In the genomic region with DNA sequence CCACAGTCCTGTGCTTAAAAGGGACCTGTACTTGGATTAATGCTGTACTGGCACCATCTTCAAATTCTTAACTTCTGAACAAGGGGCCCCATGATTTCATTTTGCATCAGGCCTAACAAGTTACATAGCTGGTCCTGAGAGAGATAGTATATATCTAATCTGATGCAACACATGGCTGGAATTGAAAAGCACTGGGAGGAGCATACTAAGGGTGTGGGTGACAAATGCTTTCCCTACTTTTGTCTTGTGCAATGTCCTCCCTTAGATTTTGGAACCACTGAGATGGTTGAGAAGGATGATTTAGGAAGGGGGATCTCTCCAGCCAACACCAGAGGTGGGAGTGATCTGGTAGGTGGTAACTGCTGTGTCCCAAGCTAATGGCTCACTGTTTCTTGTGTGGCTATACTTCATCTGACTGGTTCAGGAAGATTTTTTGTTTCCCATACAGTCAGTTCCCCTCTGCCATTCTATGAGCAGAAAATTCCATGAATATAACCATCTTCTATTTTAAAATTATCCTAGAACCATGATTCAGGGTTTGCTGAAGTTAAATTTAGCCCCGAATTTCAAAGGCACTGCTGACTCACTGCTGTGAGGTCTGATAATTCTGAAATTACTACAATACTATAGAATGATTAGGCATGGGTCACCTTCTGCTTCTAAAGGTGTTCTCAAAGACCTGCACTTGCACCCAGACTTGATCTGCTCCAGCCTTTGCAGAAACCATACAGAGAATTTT, we compare ENCODE assay signal across 19 cellular contexts.
DNase-seq lines count a peak whose midpoint lies in the region; ATAC-seq, FAIRE-seq and TF ChIP-seq lines count a peak whose summit lies in the region.
"Had no signal": no experiment of that assay in that cellular context is flagged by ENCODE, and none has a peak within 500 bp of the region (broad histone marks: within the 10 kb centered on the region; RNA-seq: fewer than 3 reads in every experiment).

No MANE protein-coding gene starts in this region.

- TF ChIP-seq EP300 in A549 (IDR thresholded peaks at IDR 0.05): no peak

- POLR2A ChIA-PET in A549 (lab: Yijun Ruan, JAX): no interaction called here

- H3K9me3 ChIP-seq in A549 (no peaks in the 10 kb centered on the region), right atrium auricular region (no peaks in the 10 kb centered on the region)
- H3K9me3 ChIP-seq: HAP-1 had no signal

- H4K20me1 ChIP-seq in GM23338 (replicated peaks; ENCODE audit: insufficient read depth): no peaks in the 10 kb centered on the region

- H3K9me2 ChIP-seq in GM23338 (ENCODE audit: insufficient read depth): no peaks in the 10 kb centered on the region; the same call in 1 of the 2 replicates

- no peak for TF ChIP-seq RAD21 in A549 (conservative IDR thresholded peaks at IDR 0.05 in 1 of 2, IDR thresholded peaks at IDR 0.05 in 1 of 2)

- no peaks in the 10 kb centered on the region for H3K79me2 ChIP-seq in GM23338 (replicated peaks; ENCODE audit: insufficient read depth)

- no peaks in the 10 kb centered on the region for H3K27me3 Mint-ChIP-seq in GM23338 (ENCODE audit: insufficient read depth, low read depth, poor library complexity)
- H3K27me3 Mint-ChIP-seq in endothelial cell (ENCODE audit: unreplicated experiment): no peaks in the 10 kb centered on the region
- H3K27me3 Mint-ChIP-seq in stimulated activated naive B cell treated with anti-CD40 and anti-IgM and Interleukin-4, amounts not matched to agents 10 μg/mL and 1 μg/mL and 100 μg/mL, for 72 hours: peaks cover 10 to 11% of the 10 kb centered on the region in 2 donors

- H3K27ac Mint-ChIP-seq in GM23338: no peak overlapping the region
- H3K27ac Mint-ChIP-seq in endothelial cell (ENCODE audit: unreplicated experiment): no peak overlapping the region
- H3K27ac Mint-ChIP-seq in stimulated activated naive B cell treated with anti-CD40 and anti-IgM and Interleukin-4, amounts not matched to agents 10 μg/mL and 1 μg/mL and 100 μg/mL, for 72 hours: no peak overlapping the region
- H3K27ac Mint-ChIP-seq: activated B cell treated with CpG ODN at 0.5 μM for 24 hours; activated naive CD4-positive, alpha-beta T cell treated with anti-CD3 and anti-CD28 coated beads for 36 hours had no signal

- H3K4me1 ChIP-seq in A549: peaks cover 31% of the 10 kb centered on the region
- peaks cover 20% of the 10 kb centered on the region for H3K4me1 ChIP-seq in GM23338 (ENCODE audit: insufficient read depth)
- peaks cover 0 to 34% of the 10 kb centered on the region in 2 donors for H3K4me1 ChIP-seq in right atrium auricular region

- H3K4me3 Mint-ChIP-seq in GM23338 (no peak overlapping the region), endothelial cell (ENCODE audit: unreplicated experiment) (no peak overlapping the region)
- no peak overlapping the region for H3K4me3 Mint-ChIP-seq in stimulated activated naive B cell treated with anti-CD40 and anti-IgM and Interleukin-4, amounts not matched to agents 10 μg/mL and 1 μg/mL and 100 μg/mL, for 72 hours
- H3K4me3 Mint-ChIP-seq: activated B cell treated with CpG ODN at 0.5 μM for 24 hours; activated naive CD4-positive, alpha-beta T cell treated with anti-CD3 and anti-CD28 coated beads for 36 hours had no signal

- TF ChIP-seq CTCF in A549 (IDR thresholded peaks at IDR 0.05) (no peak), GM23338 (conservative IDR thresholded peaks at IDR 0.05; ENCODE audit: low read depth in 2 of 2) (no peak), cardiac fibroblast (IDR thresholded peaks at IDR 0.05; ENCODE audit: low read depth, low read length) (no peak), right atrium auricular region (IDR thresholded peaks at IDR 0.05) (no peak), endothelial cell (IDR thresholded peaks at IDR 0.05; ENCODE audit: unreplicated experiment) (no peak)

- DNase-seq in A549 (ENCODE audit: low read depth in 1 of 2, low spot score in 1 of 2) (no peak), GM23338 (ENCODE audit: low spot score) (no peak), cardiac fibroblast (ENCODE audit: low read depth in 2 of 2) (peak; percentile 29 to 78), right atrium auricular region (ENCODE audit: low spot score) (no peak), endothelial cell (ENCODE audit: low spot score) (no peak), activated gamma-delta T cell (lab: John Stamatoyannopoulos, UW) (no peak)
- no peak for DNase-seq in stimulated activated CD4-positive, alpha-beta T cell treated with anti-CD3 and anti-CD28 coated beads, Interleukin-1b, Interleukin-23, amount 100 ng/mL, for 48 hours
- DNase-seq in stimulated activated naive B cell treated with anti-CD40 and anti-IgM and Interleukin-4, amounts not matched to agents 10 μg/mL and 1 μg/mL and 100 μg/mL, for 72 hours: no peak
- DNase-seq: activated B cell treated with CpG ODN at 0.5 μM for 24 hours; activated naive CD4-positive, alpha-beta T cell treated with anti-CD3 and anti-CD28 coated beads for 36 hours; cerebellar nuclear complex; DMS 273 treated with DMSO at 0.1 percent for 48 hours; KG1; NCI-H1436 treated with DMSO at 0.1 percent for 48 hours; NCI-H446 treated with DMSO at 0.1 percent for 48 hours; PC-3; stimulated activated naive CD4-positive, alpha-beta T cell; SW 1271 had no signal

- peak overlapping the region; percentile 9; the same call in 1 of the 3 replicates for H3K4me2 ChIP-seq in A549
- H3K4me2 ChIP-seq in GM23338: no peak overlapping the region

- no peak for TF ChIP-seq POLR2A in A549 (IDR thresholded peaks at IDR 0.05; ENCODE audit: low read length)

- H3K36me3 ChIP-seq in GM23338 (ENCODE audit: insufficient read depth) (no peaks in the 10 kb centered on the region), right atrium auricular region (no peaks in the 10 kb centered on the region)
- H3K36me3 ChIP-seq: HAP-1 had no signal

- peaks cover 30% of the 10 kb centered on the region for H3K4me1 Mint-ChIP-seq in GM23338
- H3K4me1 Mint-ChIP-seq in endothelial cell (ENCODE audit: unreplicated experiment): no peaks in the 10 kb centered on the region
- H3K4me1 Mint-ChIP-seq in stimulated activated naive B cell treated with anti-CD40 and anti-IgM and Interleukin-4, amounts not matched to agents 10 μg/mL and 1 μg/mL and 100 μg/mL, for 72 hours: no peaks in the 10 kb centered on the region
- H3K4me1 Mint-ChIP-seq: activated B cell treated with CpG ODN at 0.5 μM for 24 hours had no signal

- no peaks in the 10 kb centered on the region for H3K9me3 Mint-ChIP-seq in GM23338
- H3K9me3 Mint-ChIP-seq in endothelial cell (ENCODE audit: unreplicated experiment): no peaks in the 10 kb centered on the region
- peaks cover 0 to 5% of the 10 kb centered on the region in 2 donors for H3K9me3 Mint-ChIP-seq in stimulated activated naive B cell treated with anti-CD40 and anti-IgM and Interleukin-4, amounts not matched to agents 10 μg/mL and 1 μg/mL and 100 μg/mL, for 72 hours
- H3K9me3 Mint-ChIP-seq: activated B cell treated with CpG ODN at 0.5 μM for 24 hours had no signal

- CTCF ChIA-PET in A549 (lab: Yijun Ruan, JAX): interaction anchor here (1.0 kb wide), 1 partner anchor 11 kb away, joined by 3 read pairs; no protein-coding TSS in a partner anchor

- H3K4me3 ChIP-seq in A549: no peak overlapping the region
- H3K4me3 ChIP-seq in GM23338: no peak overlapping the region
- H3K4me3 ChIP-seq in cardiac fibroblast (replicated peaks in 1 of 2; ENCODE audit: low read depth in 2 of 2, low read length in 2 of 2): no peak overlapping the region
- no peak overlapping the region for H3K4me3 ChIP-seq in right atrium auricular region
- H3K4me3 ChIP-seq: HAP-1 had no signal

- ATAC-seq in A549: no peak
- ATAC-seq in GM23338: no peak
- no peak for ATAC-seq in stimulated activated naive B cell treated with anti-CD40 and anti-IgM and Interleukin-4, amounts not matched to agents 10 μg/mL and 1 μg/mL and 100 μg/mL, for 72 hours (replicated peaks)
- ATAC-seq: PC-3 had no signal

- H3F3A ChIP-seq in GM23338 (replicated peaks; ENCODE audit: low read depth): no peaks in the 10 kb centered on the region

- FAIRE-seq in A549 (lab: Jason Lieb, UNC): no peak

- H3K36me3 Mint-ChIP-seq in GM23338 (ENCODE audit: low read depth): no peaks in the 10 kb centered on the region
- H3K36me3 Mint-ChIP-seq in endothelial cell (ENCODE audit: low read depth, unreplicated experiment): no peaks in the 10 kb centered on the region
- no peaks in the 10 kb centered on the region for H3K36me3 Mint-ChIP-seq in stimulated activated naive B cell treated with anti-CD40 and anti-IgM and Interleukin-4, amounts not matched to agents 10 μg/mL and 1 μg/mL and 100 μg/mL, for 72 hours

- WGBS in A549 (ENCODE audit: missing lambda C conversion rate): 40% methylated on average over 1 of the region's 1 CpG

- peak overlapping the region; percentile 63 for H2AFZ ChIP-seq in GM23338

- peak overlapping the region; percentile 20 to 50; a peak in 3 of 6 replicates for H3K27ac ChIP-seq in A549
- no peak overlapping the region for H3K27ac ChIP-seq in GM23338 (ENCODE audit: low read depth)
- peak overlapping the region; percentile 14 to 81 for H3K27ac ChIP-seq in right atrium auricular region

- H3K27me3 ChIP-seq in GM23338 (ENCODE audit: insufficient read depth) (no peaks in the 10 kb centered on the region), right atrium auricular region (no peaks in the 10 kb centered on the region)

TF ChIP-seq in A549, 52 proteins besides CTCF, POLR2A, EP300 and RAD21 (continues in another document):
- TF ChIP-seq NFE2L2 (conservative IDR thresholded peaks at IDR 0.05; ENCODE audit: low read length) (no peak), JUNB (IDR thresholded peaks at IDR 0.05) (no peak)
- TF ChIP-seq, protein P1, sequence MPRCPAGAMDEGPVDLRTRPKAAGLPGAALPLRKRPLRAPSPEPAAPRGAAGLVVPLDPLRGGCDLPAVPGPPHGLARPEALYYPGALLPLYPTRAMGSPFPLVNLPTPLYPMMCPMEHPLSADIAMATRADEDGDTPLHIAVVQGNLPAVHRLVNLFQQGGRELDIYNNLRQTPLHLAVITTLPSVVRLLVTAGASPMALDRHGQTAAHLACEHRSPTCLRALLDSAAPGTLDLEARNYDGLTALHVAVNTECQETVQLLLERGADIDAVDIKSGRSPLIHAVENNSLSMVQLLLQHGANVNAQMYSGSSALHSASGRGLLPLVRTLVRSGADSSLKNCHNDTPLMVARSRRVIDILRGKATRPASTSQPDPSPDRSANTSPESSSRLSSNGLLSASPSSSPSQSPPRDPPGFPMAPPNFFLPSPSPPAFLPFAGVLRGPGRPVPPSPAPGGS (IDR thresholded peaks at IDR 0.05): no peak

Comparison
In these comparisons a context has a peak if more than half of its experiments do, and no peak if none do; other contexts are left out.
1. DNase-seq: peak in cardiac fibroblast (2 of 2); none in A549 (0 of 2), GM23338 (single experiment), right atrium auricular region (single experiment), endothelial cell (single experiment), stimulated activated CD4-positive, alpha-beta T cell treated with anti-CD3 and anti-CD28 coated beads, Interleukin-1b, Interleukin-23, amount 100 ng/mL, for 48 hours (single experiment), stimulated activated naive B cell treated with anti-CD40 and anti-IgM and Interleukin-4, amounts not matched to agents 10 μg/mL and 1 μg/mL and 100 μg/mL, for 72 hours (single experiment) and activated gamma-delta T cell (single experiment).